19 cellular contexts compared by ENCODE assay signal in genomic region chr12:79274571-79275064, GRCh38.
DNase-seq lines count a peak whose midpoint lies in the region; ATAC-seq and TF ChIP-seq lines count a peak whose summit lies in the region.
"Had no signal": no experiment of that assay in that cellular context is flagged by ENCODE, and none has a peak within 500 bp of the region (broad histone marks: within the 10 kb centered on the region; RNA-seq: fewer than 3 reads in every experiment).

No MANE protein-coding gene starts in this region.

- H3K4me1 ChIP-seq in A673 (ENCODE audit: insufficient read depth, low read length, poor library complexity, severe bottlenecking): no peaks in the 10 kb centered on the region
- H3K4me1 ChIP-seq: colonic mucosa, upper lobe of right lung had no signal

- DNase-seq in DMS53 (lab: John Stamatoyannopoulos, UW) (peak; percentile 36), DMS53 treated with DMSO at 0.1 percent for 48 hours (lab: John Stamatoyannopoulos, UW; ENCODE audit: unreplicated experiment) (no peak), NCI-H2171 treated with DMSO at 0.1 percent for 48 hours (lab: John Stamatoyannopoulos, UW) (peak; percentile 59), iris pigment epithelial cell (ENCODE audit: low read depth) (peak; percentile 2), A673 (ENCODE audit: low spot score) (no peak), AG08396 (ENCODE audit: low spot score) (no peak)
- no peak for DNase-seq in activated CD4-positive, CD25-positive, alpha-beta regulatory T cell (lab: John Stamatoyannopoulos, UW)
- DNase-seq: 8988T; activated T-cell treated with anti-CD3 and anti-CD28 coated beads, Interleukin-2, amount 50 U/mL, for 48 hours; amniotic stem cell; colonic mucosa; Kasumi-1; occipital lobe; stimulated activated CD4-positive, alpha-beta T cell treated with anti-CD3 and anti-CD28 coated beads, Interleukin-12 subunit alpha, Interleukin-12 subunit beta, amount 100 ng/mL, for 4 hours; upper lobe of right lung had no signal

- H3K36me3 ChIP-seq in A673 (ENCODE audit: insufficient read depth, low read length, poor library complexity, severe bottlenecking): peaks cover 4% of the 10 kb centered on the region
- H3K36me3 ChIP-seq: colonic mucosa, upper lobe of right lung had no signal

- CTCF ChIA-PET in A673 (lab: Charles Lee): no interaction called here

- intact Hi-C loops in A673 (cut with micrococcal nuclease; ENCODE audit: unreplicated experiment): no loop called here

- no peak for TF ChIP-seq CTCF in A673 (conservative IDR thresholded peaks at IDR 0.05; ENCODE audit: low read depth, low read length)

- H3K27me3 ChIP-seq in A673 (replicated peaks; ENCODE audit: insufficient read depth, low read depth, low read length, poor library complexity): no peaks in the 10 kb centered on the region
- H3K27me3 ChIP-seq: colonic mucosa, upper lobe of right lung had no signal

- no peak overlapping the region for H3K4me3 ChIP-seq in A673 (ENCODE audit: low read depth, low read length, poor library complexity, severe bottlenecking)
- H3K4me3 ChIP-seq: colonic mucosa, lung, upper lobe of right lung had no signal

- no peak overlapping the region for H3K27ac ChIP-seq in A673 (ENCODE audit: low read depth, low read length, poor library complexity, severe bottlenecking)
- H3K27ac ChIP-seq: colonic mucosa, upper lobe of right lung had no signal

- POLR2A ChIA-PET in A673 (lab: Charles Lee; ENCODE audit: low non-redundant PET): no interaction called here

- H3K9me3 ChIP-seq in A673 (ENCODE audit: low read depth, low read length, poor library complexity, severe bottlenecking): peaks cover 6% of the 10 kb centered on the region
- H3K9me3 ChIP-seq: colonic mucosa, upper lobe of right lung had no signal

- ATAC-seq in HG03064 (IDR thresholded peaks at IDR 0.05; ENCODE audit: low read depth, unreplicated experiment): peak; percentile 64
- ATAC-seq: activated CD4-positive, CD25-positive, alpha-beta regulatory T cell treated with anti-CD3 and anti-CD28 coated beads, Interleukin-2, amount 50 U/mL, for 24 hours; esophagus mucosa; upper lobe of right lung had no signal

- BruUV-seq in A673 (replicated peaks; lab: Mats Ljungman, UMichigan): no TSS peak

Comparison
In these comparisons a context has a peak if more than half of its experiments do, and no peak if none do; other contexts are left out.
1. DNase-seq: peak in DMS53 (single experiment), NCI-H2171 treated with DMSO at 0.1 percent for 48 hours (single experiment) and iris pigment epithelial cell (single experiment); none in DMS53 treated with DMSO at 0.1 percent for 48 hours (single experiment), A673 (single experiment), activated CD4-positive, CD25-positive, alpha-beta regulatory T cell (0 of 4) and AG08396 (single experiment).